ENCODE assay signal across 1 cellular context in the genomic region with DNA sequence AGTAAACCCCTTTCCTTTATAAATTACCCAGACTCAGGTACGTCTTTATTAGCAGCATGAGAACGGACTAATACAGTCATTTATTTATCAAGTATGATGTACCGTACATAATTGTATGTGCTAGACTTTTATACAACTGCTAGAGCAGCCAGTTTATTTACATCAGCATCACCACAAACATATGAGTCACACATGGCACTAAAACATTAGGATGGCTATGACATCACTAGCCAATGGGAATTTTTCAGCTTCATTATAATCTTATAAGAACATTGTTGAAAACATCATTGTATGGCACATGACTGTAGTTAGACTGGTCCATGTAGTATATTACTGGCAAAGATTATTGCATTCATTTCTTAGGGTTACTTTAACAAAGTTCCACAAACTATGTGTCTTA.
TF ChIP-seq lines count a peak whose summit lies in the region.

No MANE protein-coding gene starts in this region.

TF ChIP-seq in endothelial cell of umbilical vein, 7 proteins besides CTCF, POLR2A, EP300 and RAD21 (continued from another document):
- TF ChIP-seq, protein P1, sequence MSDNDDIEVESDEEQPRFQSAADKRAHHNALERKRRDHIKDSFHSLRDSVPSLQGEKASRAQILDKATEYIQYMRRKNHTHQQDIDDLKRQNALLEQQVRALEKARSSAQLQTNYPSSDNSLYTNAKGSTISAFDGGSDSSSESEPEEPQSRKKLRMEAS (IDR thresholded peaks at IDR 0.05; ENCODE audit: insufficient read depth, insufficient read length) = no peak
